ENCODE assay signal across 1 cellular context in the genomic region with DNA sequence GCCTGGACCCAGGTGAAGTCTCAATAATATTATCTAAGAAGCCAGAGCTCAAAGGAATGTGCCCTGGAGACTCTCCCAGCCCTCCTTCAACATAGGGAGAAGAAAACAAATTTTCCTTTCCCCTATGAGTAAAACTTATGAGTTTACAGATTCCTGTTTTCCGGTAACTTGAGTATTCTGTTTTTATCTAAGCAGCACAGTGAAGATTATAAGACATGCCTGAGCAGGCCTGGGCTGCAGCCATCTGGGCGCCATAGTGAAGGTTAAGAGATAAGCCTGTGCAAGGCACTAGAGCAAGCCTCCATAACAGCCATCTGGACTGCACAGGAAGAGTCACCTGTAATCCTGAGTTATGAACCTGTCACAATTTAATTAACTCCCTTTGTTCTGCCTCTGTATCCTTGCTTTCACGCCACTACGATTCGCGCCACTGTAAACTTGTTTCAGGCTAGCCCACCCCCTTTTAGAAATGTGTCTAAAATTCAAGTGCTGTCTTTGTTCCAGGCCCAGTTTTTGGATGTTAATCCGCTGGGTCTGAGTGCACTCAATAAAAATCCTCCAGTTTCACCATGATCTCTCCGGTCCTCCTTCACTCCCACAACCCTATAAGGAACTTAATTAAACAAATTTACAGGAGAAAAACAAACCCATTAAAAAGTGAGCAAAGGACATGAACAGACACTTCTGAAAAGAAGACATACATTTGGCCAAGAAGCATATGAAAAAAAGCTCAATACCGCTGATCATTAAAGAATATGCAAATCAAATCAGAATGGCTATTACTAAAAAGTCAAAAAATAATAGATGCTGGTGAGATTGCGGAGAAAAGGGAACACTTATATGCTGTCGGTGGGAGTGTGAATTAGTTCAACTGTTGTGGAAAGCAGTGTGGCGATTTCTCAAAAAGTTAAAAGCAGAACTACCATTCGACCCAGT.
TF ChIP-seq lines count a peak whose summit lies in the region.

No MANE protein-coding gene starts in this region.

TF ChIP-seq in SK-N-SH treated with all-trans-retinoic acid at 6 μM for 48 hours, 23 proteins besides CTCF, POLR2A, EP300 and RAD21 (continued from another document):
- TF ChIP-seq TOX (CRISPR knock-in tag; IDR thresholded peaks at IDR 0.05; ENCODE audit: borderline replicate concordance) (no peak), ZFP3 (CRISPR knock-in tag; IDR thresholded peaks at IDR 0.05) (no peak), PPARA (CRISPR knock-in tag; IDR thresholded peaks at IDR 0.05; ENCODE audit: borderline replicate concordance) (no peak), ZNF8 (CRISPR knock-in tag; IDR thresholded peaks at IDR 0.05) (no peak), GLIS3 (CRISPR knock-in tag; IDR thresholded peaks at IDR 0.05) (no peak)
- TF ChIP-seq, protein P1, sequence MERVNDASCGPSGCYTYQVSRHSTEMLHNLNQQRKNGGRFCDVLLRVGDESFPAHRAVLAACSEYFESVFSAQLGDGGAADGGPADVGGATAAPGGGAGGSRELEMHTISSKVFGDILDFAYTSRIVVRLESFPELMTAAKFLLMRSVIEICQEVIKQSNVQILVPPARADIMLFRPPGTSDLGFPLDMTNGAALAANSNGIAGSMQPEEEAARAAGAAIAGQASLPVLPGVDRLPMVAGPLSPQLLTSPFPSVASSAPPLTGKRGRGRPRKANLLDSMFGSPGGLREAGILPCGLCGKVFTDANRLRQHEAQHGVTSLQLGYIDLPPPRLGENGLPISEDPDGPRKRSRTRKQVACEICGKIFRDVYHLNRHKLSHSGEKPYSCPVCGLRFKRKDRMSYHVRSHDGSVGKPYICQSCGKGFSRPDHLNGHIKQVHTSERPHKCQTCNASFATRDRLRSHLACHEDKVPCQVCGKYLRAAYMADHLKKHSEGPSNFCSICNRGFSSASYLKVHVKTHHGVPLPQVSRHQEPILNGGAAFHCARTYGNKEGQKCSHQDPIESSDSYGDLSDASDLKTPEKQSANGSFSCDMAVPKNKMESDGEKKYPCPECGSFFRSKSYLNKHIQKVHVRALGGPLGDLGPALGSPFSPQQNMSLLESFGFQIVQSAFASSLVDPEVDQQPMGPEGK (CRISPR knock-in tag; IDR thresholded peaks at IDR 0.05; ENCODE audit: borderline replicate concordance): no peak
- TF ChIP-seq, protein P2, sequence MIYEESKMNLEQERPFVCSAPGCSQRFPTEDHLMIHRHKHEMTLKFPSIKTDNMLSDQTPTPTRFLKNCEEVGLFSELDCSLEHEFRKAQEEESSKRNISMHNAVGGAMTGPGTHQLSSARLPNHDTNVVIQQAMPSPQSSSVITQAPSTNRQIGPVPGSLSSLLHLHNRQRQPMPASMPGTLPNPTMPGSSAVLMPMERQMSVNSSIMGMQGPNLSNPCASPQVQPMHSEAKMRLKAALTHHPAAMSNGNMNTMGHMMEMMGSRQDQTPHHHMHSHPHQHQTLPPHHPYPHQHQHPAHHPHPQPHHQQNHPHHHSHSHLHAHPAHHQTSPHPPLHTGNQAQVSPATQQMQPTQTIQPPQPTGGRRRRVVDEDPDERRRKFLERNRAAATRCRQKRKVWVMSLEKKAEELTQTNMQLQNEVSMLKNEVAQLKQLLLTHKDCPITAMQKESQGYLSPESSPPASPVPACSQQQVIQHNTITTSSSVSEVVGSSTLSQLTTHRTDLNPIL (CRISPR knock-in tag; IDR thresholded peaks at IDR 0.05; ENCODE audit: low read depth): no peak
